ENCODE assay signal across 14 cellular contexts in genomic region chr14:38548091-38548490, GRCh38.
"Had no signal": no experiment of that assay in that cellular context is flagged by ENCODE, and none has a peak within 500 bp of the region (broad histone marks: within the 10 kb centered on the region; RNA-seq: fewer than 3 reads in every experiment).

No MANE protein-coding gene starts in this region.

- H3K4me3 ChIP-seq: pancreas, spleen, upper lobe of right lung had no signal

- H3K27me3 ChIP-seq: neutrophil, pancreas, spleen, upper lobe of right lung had no signal

- H3K36me3 ChIP-seq: neutrophil, pancreas, spleen, upper lobe of right lung, WERI-Rb-1 had no signal

- DNase-seq: activated CD4-positive, alpha-beta T cell treated with anti-CD3 and anti-CD28 coated beads for 1 hour; activated gamma-delta T cell; effector memory CD8-positive, alpha-beta T cell; left cardiac atrium; mesenchymal stem cell; naive thymus-derived CD8-positive, alpha-beta T cell; pancreas; spleen; stimulated activated naive B cell treated with anti-CD40 and anti-IgM and Interleukin-4, amounts not matched to agents 10 μg/mL and 1 μg/mL and 100 μg/mL, for 72 hours; T-cell; upper lobe of right lung; WERI-Rb-1 had no signal

- H3K27ac ChIP-seq: neutrophil, pancreas, spleen, upper lobe of right lung, WERI-Rb-1 had no signal

- H3K4me1 ChIP-seq: pancreas, spleen, upper lobe of right lung had no signal

- ATAC-seq: effector memory CD8-positive, alpha-beta T cell; naive thymus-derived CD8-positive, alpha-beta T cell; pancreas; sciatic nerve; stimulated activated naive B cell treated with anti-CD40 and anti-IgM and Interleukin-4, amounts not matched to agents 10 μg/mL and 1 μg/mL and 100 μg/mL, for 72 hours; T-cell; upper lobe of right lung had no signal

- H3K9me3 ChIP-seq: neutrophil, pancreas, spleen, upper lobe of right lung had no signal
